In genomic region chr14:54229136-54229535, GRCh38 we compare ENCODE assay signal across 31 cellular contexts.
"Had no signal": no experiment of that assay in that cellular context is flagged by ENCODE, and none has a peak within 500 bp of the region (broad histone marks: within the 10 kb centered on the region; RNA-seq: fewer than 3 reads in every experiment).

No MANE protein-coding gene starts in this region.

- H3K27ac Mint-ChIP-seq: activated B cell treated with CpG ODN at 0.5 μM for 24 hours; activated CD4-positive, alpha-beta memory T cell treated with anti-CD3 and anti-CD28 coated beads for 36 hours; activated naive CD4-positive, alpha-beta T cell treated with anti-CD3 and anti-CD28 coated beads, Interleukin-2, amount 10 ng/mL, durations not matched to agents 7 days and 5 days; activated naive CD8-positive, alpha-beta T cell; activated naive CD8-positive, alpha-beta T cell treated with anti-CD3 and anti-CD28 coated beads, Interleukin-2, amount 50 U/mL, for 24 hours had no signal

- H3K27me3 ChIP-seq: brain microvascular endothelial cell, cardiac muscle cell, MG63, Peyer's patch, SJCRH30 had no signal

- H3K9me3 Mint-ChIP-seq: activated B cell treated with CpG ODN at 0.5 μM for 24 hours; activated CD4-positive, alpha-beta memory T cell treated with anti-CD3 and anti-CD28 coated beads for 36 hours; activated naive CD4-positive, alpha-beta T cell treated with anti-CD3 and anti-CD28 coated beads, Interleukin-2, amount 10 ng/mL, durations not matched to agents 7 days and 5 days; activated naive CD8-positive, alpha-beta T cell treated with anti-CD3 and anti-CD28 coated beads, Interleukin-2, amount 50 U/mL, for 24 hours had no signal

- H3K4me3 ChIP-seq: cardiac muscle cell, MG63, Peyer's patch, SJCRH30, SK-N-MC had no signal

- H3K4me2 ChIP-seq: KMS-11 had no signal

- H3K27ac ChIP-seq: brain microvascular endothelial cell, cardiac muscle cell, KMS-11, Peyer's patch, SJCRH30, SK-N-MC had no signal

- ATAC-seq: activated naive CD8-positive, alpha-beta T cell treated with anti-CD3 and anti-CD28 coated beads, Interleukin-2, amount 50 U/mL, for 24 hours; PC-3 had no signal

- H3K4me1 ChIP-seq: SJCRH30 had no signal

- H3K9ac ChIP-seq: KMS-11 had no signal

- H3K4me1 Mint-ChIP-seq: activated B cell treated with CpG ODN at 0.5 μM for 24 hours; activated naive CD4-positive, alpha-beta T cell treated with anti-CD3 and anti-CD28 coated beads, Interleukin-2, amount 10 ng/mL, durations not matched to agents 7 days and 5 days; activated naive CD8-positive, alpha-beta T cell treated with anti-CD3 and anti-CD28 coated beads, Interleukin-2, amount 50 U/mL, for 24 hours had no signal

- H3K36me3 ChIP-seq: brain microvascular endothelial cell, cardiac muscle cell, MG63, Peyer's patch, SJCRH30 had no signal

- H3K4me3 Mint-ChIP-seq: activated B cell treated with CpG ODN at 0.5 μM for 24 hours; activated CD4-positive, alpha-beta memory T cell treated with anti-CD3 and anti-CD28 coated beads for 36 hours; activated naive CD4-positive, alpha-beta T cell treated with anti-CD3 and anti-CD28 coated beads, Interleukin-2, amount 10 ng/mL, durations not matched to agents 7 days and 5 days; activated naive CD8-positive, alpha-beta T cell; activated naive CD8-positive, alpha-beta T cell treated with anti-CD3 and anti-CD28 coated beads, Interleukin-2, amount 50 U/mL, for 24 hours had no signal

- H3K36me3 Mint-ChIP-seq: activated CD4-positive, alpha-beta memory T cell treated with anti-CD3 and anti-CD28 coated beads for 36 hours; activated naive CD4-positive, alpha-beta T cell treated with anti-CD3 and anti-CD28 coated beads, Interleukin-2, amount 10 ng/mL, durations not matched to agents 7 days and 5 days; activated naive CD8-positive, alpha-beta T cell had no signal

- H3K9me3 ChIP-seq: MG63, Peyer's patch, SJCRH30 had no signal

- DNase-seq: activated B cell treated with CpG ODN at 0.5 μM for 24 hours; activated CD4-positive, alpha-beta memory T cell treated with anti-CD3 and anti-CD28 coated beads for 36 hours; activated CD4-positive, alpha-beta T cell treated with anti-CD3 and anti-CD28 coated beads for 4 hours; activated CD4-positive, alpha-beta T cell treated with anti-CD3 and anti-CD28 coated beads, Interleukin-2, amount 50 U/mL, for 1 hour; activated CD4-positive, CD25-positive, alpha-beta regulatory T cell treated with anti-CD3 and anti-CD28 coated beads, Interleukin-2, amount 50 U/mL, for 72 hours; activated CD8-positive, alpha-beta memory T cell treated with anti-CD3 and anti-CD28 coated beads, Interleukin-2, amount 50 U/mL, for 4 hours; activated effector memory CD4-positive, alpha-beta T cell treated with Interleukin-2 at 50 U/mL for 16 hours; activated naive CD4-positive, alpha-beta T cell treated with anti-CD3 and anti-CD28 coated beads, Interleukin-2, amount 10 ng/mL, durations not matched to agents 7 days and 5 days; activated naive CD8-positive, alpha-beta T cell treated with anti-CD3 and anti-CD28 coated beads, Interleukin-2, amount 50 U/mL, for 24 hours; activated T-cell treated with anti-CD3 and anti-CD28 coated beads, Interleukin-2, amount 50 U/mL, for 48 hours; amniotic stem cell; aorta; brain microvascular endothelial cell; MG63; NCI-H1048; NCI-H1105 treated with DMSO at 0.1 percent for 48 hours; NCI-H1436 treated with DMSO at 0.1 percent for 48 hours; NCI-H1694 treated with DMSO at 0.1 percent for 48 hours; NCI-H2029; NCI-H345; NCI-H524 treated with DMSO at 0.1 percent for 48 hours; NK-92 treated with Interleukin-12 subunit alpha and Interleukin-12 subunit beta, amount 100 ng/mL, for 24 hours; PC-3; Peyer's patch; RPMI8226; SJCRH30; T1000 had no signal
